1 cellular context compared by ENCODE assay signal in genomic region chr16:89304181-89304851, GRCh38.
TF ChIP-seq lines count a peak whose summit lies in the region.

No MANE protein-coding gene starts in this region.

TF ChIP-seq in endothelial cell of umbilical vein, 7 proteins besides CTCF, POLR2A, EP300 and RAD21:
- TF ChIP-seq EZH2 (IDR thresholded peaks at IDR 0.05; ENCODE audit: borderline replicate concordance, low read depth, low read length, severe bottlenecking) (no peak), POLR2AphosphoS5 (IDR thresholded peaks at IDR 0.05; ENCODE audit: insufficient read depth, low read depth, low read length) (peak; percentile 27)
